Comparison of ENCODE assay signal across 12 cellular contexts in the genomic region with DNA sequence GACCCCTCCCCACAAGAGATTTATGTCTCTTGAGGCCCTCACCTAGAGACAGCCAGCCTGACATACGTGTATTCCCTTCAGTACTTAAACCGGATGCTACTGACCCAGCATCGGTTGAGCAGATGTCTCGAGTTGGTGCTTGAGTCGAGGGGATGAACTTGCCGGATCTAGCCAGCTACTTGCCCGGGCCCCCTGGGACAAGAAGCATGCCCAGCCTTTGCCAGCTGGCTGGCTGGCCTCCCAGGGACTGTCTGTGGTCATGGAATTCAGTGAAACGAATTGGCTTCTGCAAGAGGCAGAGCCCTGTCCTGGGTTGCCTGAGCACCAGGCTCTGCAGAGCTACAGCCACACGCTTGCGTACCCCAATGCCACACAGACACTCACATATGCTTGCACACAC. TPM values are rescaled to one million over a fixed set of nuclear protein-coding genes. Genes with fewer than 3 reads are reported as not detected.
A peak's percentile ranks its signal among the peaks of the same experiment; 100 is the strongest.
DNase-seq lines count a peak whose midpoint lies in the region; ATAC-seq lines count a peak whose summit lies in the region.
"Had no signal": no experiment of that assay in that cellular context is flagged by ENCODE, and none has a peak within 500 bp of the region (broad histone marks: within the 10 kb centered on the region; RNA-seq: fewer than 3 reads in every experiment).

No MANE protein-coding gene starts in this region.

- peak overlapping the region in 4 of 7 donors; percentile 49 to 77 (median 62) for H3K4me3 Mint-ChIP-seq in CD8-positive, alpha-beta memory T cell

- H3K27ac ChIP-seq in CD8-positive, alpha-beta memory T cell (ENCODE audit: low read depth, low read length), result no peak overlapping the region
- peak overlapping the region; percentile 51 for H3K27ac ChIP-seq in effector memory CD4-positive, alpha-beta T cell (ENCODE audit: insufficient read depth, low read length, poor library complexity, severe bottlenecking)
- H3K27ac ChIP-seq: cardiac muscle cell, right lobe of liver had no signal

- peaks cover 19% of the 10 kb centered on the region for H3K36me3 ChIP-seq in CD8-positive, alpha-beta memory T cell (ENCODE audit: insufficient read depth, low read length)
- peaks cover 29% of the 10 kb centered on the region for H3K36me3 ChIP-seq in effector memory CD4-positive, alpha-beta T cell (ENCODE audit: control insufficient read depth, insufficient read depth, low read length)
- H3K36me3 ChIP-seq: cardiac muscle cell, right lobe of liver had no signal

- CTCF ChIA-PET in CD8-positive, alpha-beta memory T cell (lab: Charles Lee), result interaction anchor here (0.9 to 2.3 kb wide), 2 partner anchors 18 to 28 kb away, joined by 3 to 9 read pairs; no protein-coding TSS in a partner anchor

- peaks cover 73% of the 10 kb centered on the region for H3K4me1 ChIP-seq in CD8-positive, alpha-beta memory T cell (ENCODE audit: insufficient read depth, low read length)
- H3K4me1 ChIP-seq in effector memory CD4-positive, alpha-beta T cell (ENCODE audit: control insufficient read depth, insufficient read depth, low read length, poor library complexity, severe bottlenecking), result peaks cover 28% of the 10 kb centered on the region

- H3K9me3 ChIP-seq in CD8-positive, alpha-beta memory T cell (ENCODE audit: low read length), result no peaks in the 10 kb centered on the region
- no peaks in the 10 kb centered on the region for H3K9me3 ChIP-seq in effector memory CD4-positive, alpha-beta T cell (ENCODE audit: control insufficient read depth, low read length)
- H3K9me3 ChIP-seq: right lobe of liver had no signal

- ATAC-seq in GM21825 (IDR thresholded peaks at IDR 0.05; ENCODE audit: unreplicated experiment), result no peak
- no peak for ATAC-seq in GM21576 (IDR thresholded peaks at IDR 0.05; ENCODE audit: unreplicated experiment)

- H3K4me3 ChIP-seq in CD8-positive, alpha-beta memory T cell (ENCODE audit: low read length), result no peak overlapping the region
- no peak overlapping the region for H3K4me3 ChIP-seq in effector memory CD4-positive, alpha-beta T cell (ENCODE audit: insufficient read depth, low read depth, low read length, poor library complexity, severe bottlenecking)
- H3K4me3 ChIP-seq: cardiac muscle cell, right lobe of liver had no signal

- DNase-seq in CD8-positive, alpha-beta memory T cell, result no peak
- DNase-seq in NCI-H2107 treated with DMSO at 0.1 percent for 48 hours (lab: John Stamatoyannopoulos, UW; ENCODE audit: unreplicated experiment), result peak; percentile 37
- DNase-seq in effector memory CD4-positive, alpha-beta T cell, result no peak
- peak; percentile 85 for DNase-seq in pons (ENCODE audit: low spot score)
- DNase-seq in retina, result no peak
- DNase-seq in MV-4-11 (lab: John Stamatoyannopoulos, UW), result no peak
- DNase-seq: KG1, mesenchymal stem cell, right lobe of liver had no signal

- no peaks in the 10 kb centered on the region for H3K27me3 Mint-ChIP-seq in CD8-positive, alpha-beta memory T cell

- H3K27me3 ChIP-seq in CD8-positive, alpha-beta memory T cell (ENCODE audit: insufficient read depth, low read length, poor library complexity, severe bottlenecking), result no peaks in the 10 kb centered on the region
- no peaks in the 10 kb centered on the region for H3K27me3 ChIP-seq in effector memory CD4-positive, alpha-beta T cell (replicated peaks; ENCODE audit: control insufficient read depth, insufficient read depth, low read length, poor library complexity, severe bottlenecking)
- H3K27me3 ChIP-seq: cardiac muscle cell, right lobe of liver had no signal

- H3K4me1 Mint-ChIP-seq in CD8-positive, alpha-beta memory T cell, result peaks cover 80 to 94% (median 84%) of the 10 kb centered on the region in 3 donors

- H3K27ac Mint-ChIP-seq in CD8-positive, alpha-beta memory T cell, result peak overlapping the region; percentile 62 to 99 (median 96)

- POLR2A ChIA-PET in CD8-positive, alpha-beta memory T cell (lab: Charles Lee), result interaction anchor here (0.6 to 1.4 kb wide), 2 partner anchors 29 to 30 kb away, joined by 4 read pairs; no protein-coding TSS in a partner anchor

- peaks cover 4 to 73% (median 8%) of the 10 kb centered on the region in 3 donors for H3K36me3 Mint-ChIP-seq in CD8-positive, alpha-beta memory T cell

- H3K9me3 Mint-ChIP-seq in CD8-positive, alpha-beta memory T cell, result no peaks in the 10 kb centered on the region

RNA-seq across cellular contexts. Expression of gene DNMT3A, which starts 35.9 kb away (rescaled TPM):
- 10 to 100 TPM; 77.9 to 80.7 TPM for total RNA-seq in CD8-positive, alpha-beta memory T cell
- polyA plus RNA-seq in CD8-positive, alpha-beta memory T cell, result 19.4 TPM

Comparison
In these comparisons a context has a peak if more than half of its experiments do, and no peak if none do; other contexts are left out.
1. DNase-seq: peak in NCI-H2107 treated with DMSO at 0.1 percent for 48 hours (single experiment) and pons (single experiment); none in CD8-positive, alpha-beta memory T cell (0 of 5), effector memory CD4-positive, alpha-beta T cell (0 of 3), retina (single experiment) and MV-4-11 (single experiment).